8 cellular contexts compared by ENCODE assay signal in the genomic region with DNA sequence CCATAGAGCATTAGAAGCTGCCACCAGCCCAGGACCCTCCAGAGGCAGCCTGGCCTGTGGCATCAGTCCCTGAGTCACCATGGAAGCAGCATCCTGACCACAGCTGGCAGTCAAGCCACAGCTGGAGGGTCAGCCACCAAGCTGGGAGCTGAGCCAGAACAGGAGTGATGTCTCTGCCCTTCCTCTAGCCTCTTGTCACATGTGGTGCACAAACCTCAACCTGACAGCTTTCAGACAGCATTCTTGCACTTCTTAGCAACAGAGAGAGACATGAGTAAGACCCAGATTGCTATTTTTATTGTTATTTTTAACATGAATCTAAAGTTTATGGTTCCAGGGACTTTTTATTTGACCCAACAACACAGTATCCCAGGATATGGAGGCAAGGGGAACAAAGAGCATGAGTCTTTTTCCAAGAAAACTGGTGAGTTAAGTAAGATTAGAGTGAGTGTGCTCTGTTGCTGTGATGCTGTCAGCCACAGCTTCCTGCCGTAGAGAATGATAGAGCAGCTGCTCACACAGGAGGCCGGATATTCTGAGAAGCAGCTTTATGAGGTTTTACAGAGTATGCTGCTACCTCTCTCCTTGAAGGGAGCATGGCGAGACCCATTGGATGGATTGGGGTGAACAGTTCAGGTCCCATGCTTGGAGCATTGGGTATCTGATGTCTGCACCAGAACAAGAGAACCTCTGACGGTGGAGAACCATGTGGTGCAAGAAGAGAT.
DNase-seq lines count a peak whose midpoint lies in the region; ATAC-seq and TF ChIP-seq lines count a peak whose summit lies in the region.

No MANE protein-coding gene starts in this region.

- ATAC-seq in GM18858 (IDR thresholded peaks at IDR 0.05; ENCODE audit: unreplicated experiment) (peak; percentile 96), HG02759 (IDR thresholded peaks at IDR 0.05; ENCODE audit: unreplicated experiment) (peak; percentile 95)

- peak overlapping the region in 1 of 2 donors; percentile 14 for H3K27ac ChIP-seq in coronary artery

- DNase-seq in RPMI8226: peak; percentile 90
- peak; percentile 5 for DNase-seq in amniotic epithelial cell (ENCODE audit: low read depth)
- peak; percentile 36 for DNase-seq in stimulated activated CD8-positive, alpha-beta memory T cell treated with anti-CD3 and anti-CD28 coated beads, Interleukin-12 subunit alpha, Interleukin-12 subunit beta, amount 100 ng/mL, for 1 hour (ENCODE audit: low read depth)
- DNase-seq in SIG-M5 (lab: John Stamatoyannopoulos, UW): no peak
- no peak for DNase-seq in NCI-H187 treated with DMSO at 0.1 percent for 48 hours (lab: John Stamatoyannopoulos, UW)
- no peak for DNase-seq in coronary artery (ENCODE audit: low spot score)

- no peak for TF ChIP-seq CTCF in coronary artery (IDR thresholded peaks at IDR 0.05)

- no peak overlapping the region for H3K4me3 ChIP-seq in coronary artery

Comparison
In these comparisons a context has a peak if more than half of its experiments do, and no peak if none do; other contexts are left out.
1. DNase-seq: peak in RPMI8226 (single experiment), amniotic epithelial cell (single experiment) and stimulated activated CD8-positive, alpha-beta memory T cell treated with anti-CD3 and anti-CD28 coated beads, Interleukin-12 subunit alpha, Interleukin-12 subunit beta, amount 100 ng/mL, for 1 hour (single experiment); none in SIG-M5 (single experiment), NCI-H187 treated with DMSO at 0.1 percent for 48 hours (single experiment) and coronary artery (single experiment).